27 cellular contexts compared by ENCODE assay signal in the genomic region with DNA sequence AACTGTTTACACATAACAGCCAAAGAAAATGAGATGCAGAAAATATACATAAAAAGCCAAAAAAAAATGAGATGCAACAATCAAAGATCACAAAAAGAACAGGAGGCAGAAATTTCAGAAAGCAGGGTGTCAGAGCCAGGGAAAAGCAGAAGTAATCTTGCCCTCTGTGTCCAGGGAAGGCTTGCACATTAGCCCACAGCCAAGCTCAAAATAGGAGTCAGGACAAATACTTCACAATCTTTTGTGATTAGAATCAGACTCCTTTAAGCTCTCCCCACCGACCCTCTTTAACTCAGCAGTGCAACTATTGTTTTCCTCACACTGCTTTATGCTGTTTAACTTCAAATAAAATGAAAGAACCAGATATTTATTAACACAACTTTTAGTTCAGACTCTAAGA. TPM values are rescaled to one million over a fixed set of nuclear protein-coding genes. Genes with fewer than 3 reads are reported as not detected.
DNase-seq lines count a peak whose midpoint lies in the region; ATAC-seq and TF ChIP-seq lines count a peak whose summit lies in the region.
"Had no signal": no experiment of that assay in that cellular context is flagged by ENCODE, and none has a peak within 500 bp of the region (broad histone marks: within the 10 kb centered on the region; RNA-seq: fewer than 3 reads in every experiment).

No MANE protein-coding gene starts in this region.

- H3K4me3 ChIP-seq in heart left ventricle (no peak overlapping the region), mesodermal cell (ENCODE audit: extremely low read depth, insufficient read depth, low read length, poor library complexity, severe bottlenecking) (no peak overlapping the region), upper lobe of right lung (no peak overlapping the region)
- H3K4me3 ChIP-seq: dorsolateral prefrontal cortex, left lung, SJSA1, smooth muscle cell had no signal

- H3K27me3 ChIP-seq in heart left ventricle: no peaks in the 10 kb centered on the region
- H3K27me3 ChIP-seq in upper lobe of right lung: no peaks in the 10 kb centered on the region
- H3K27me3 ChIP-seq: dorsolateral prefrontal cortex, left lung, SJSA1 had no signal

- TF ChIP-seq POLR2A in heart left ventricle (IDR thresholded peaks at IDR 0.05): no peak

- H3K9me3 ChIP-seq in heart left ventricle (no peaks in the 10 kb centered on the region), mesodermal cell (ENCODE audit: control insufficient read depth, low read length) (no peaks in the 10 kb centered on the region), upper lobe of right lung (no peaks in the 10 kb centered on the region)
- H3K9me3 ChIP-seq: left lung, SJSA1 had no signal

- DNase-seq in left ventricle myocardium superior (no peak), heart left ventricle (no peak), OCI-M1 (lab: John Stamatoyannopoulos, UW) (peak; percentile 27), upper lobe of right lung (no peak), NCI-H2227 treated with DMSO at 0.1 percent for 48 hours (lab: John Stamatoyannopoulos, UW) (no peak), cerebellar cortex (ENCODE audit: low spot score) (no peak), SHP77 treated with DMSO at 0.1 percent for 48 hours (lab: John Stamatoyannopoulos, UW) (no peak)
- DNase-seq: activated CD4-positive, alpha-beta T cell treated with anti-CD3 and anti-CD28 coated beads, Interleukin-2, amount 50 U/mL, for 48 hours; activated naive CD4-positive, alpha-beta T cell; activated T-cell treated with anti-CD3 and anti-CD28 coated beads, Interleukin-2, amount 50 U/mL, for 1 hour; amniotic stem cell; caudate nucleus; DMS153; dorsolateral prefrontal cortex; H7; KG1; left lung; NCI-H1092; NCI-H187 treated with DMSO at 0.1 percent for 48 hours; NCI-H226; NCI-H748 treated with DMSO at 0.1 percent for 48 hours; stimulated activated naive CD4-positive, alpha-beta T cell treated with Interleukin-2 at 50 U/mL for 16 hours had no signal

- peaks cover 0 to 20% (median 0%) of the 10 kb centered on the region in 12 donors for H3K4me1 ChIP-seq in heart left ventricle
- H3K4me1 ChIP-seq in mesodermal cell (ENCODE audit: control insufficient read depth, insufficient read depth, low read length, poor library complexity, severe bottlenecking): peaks cover 14% of the 10 kb centered on the region
- H3K4me1 ChIP-seq in upper lobe of right lung: no peaks in the 10 kb centered on the region
- H3K4me1 ChIP-seq: left lung, SJSA1 had no signal

- ATAC-seq in left ventricle myocardium superior (peak; percentile 38), heart left ventricle (no peak), upper lobe of right lung (peak; percentile 50)
- ATAC-seq: left lung, WTC11 had no signal

- 3 to 17% (median 15%) methylated on average over 1 of the region's 1 CpG for WGBS in heart left ventricle, 4 donors
- 43 to 100% methylated on average over 1 of the region's 1 CpG for WGBS in mesodermal cell (ENCODE audit: insufficient coverage in 2 of 2), 2 experiments

- TF ChIP-seq CTCF in heart left ventricle (IDR thresholded peaks at IDR 0.05) (no peak), upper lobe of right lung (IDR thresholded peaks at IDR 0.05) (no peak)

- intact Hi-C loops in left ventricle myocardium superior (cut with micrococcal nuclease) (no loop called here), heart left ventricle (cut with DNase I) (no loop called here), upper lobe of right lung (cut with DNase I) (no loop called here)

- peaks cover 0 to 88% (median 48%) of the 10 kb centered on the region in 9 donors for H3K36me3 ChIP-seq in heart left ventricle
- peaks cover 77% of the 10 kb centered on the region for H3K36me3 ChIP-seq in mesodermal cell (ENCODE audit: control insufficient read depth, insufficient read depth, low read length)
- peaks cover 88% of the 10 kb centered on the region for H3K36me3 ChIP-seq in upper lobe of right lung

- peak overlapping the region in 1 of 12 donors; percentile 24 for H3K27ac ChIP-seq in heart left ventricle
- peak overlapping the region; percentile 59 for H3K27ac ChIP-seq in mesodermal cell (ENCODE audit: low read depth, low read length, severe bottlenecking)
- H3K27ac ChIP-seq in upper lobe of right lung: no peak overlapping the region
- H3K27ac ChIP-seq: left lung, SJSA1 had no signal

RNA-seq across cellular contexts. Expression of a gene that starts 34.6 kb away (rescaled TPM):
- total RNA-seq in left ventricle myocardium superior (83.2 TPM), heart left ventricle (100 to 1,000 TPM in 1 of 9 donors, 10 to 100 TPM in 8; 58.4 to 101 (median 78.0) TPM), upper lobe of right lung (39.0 TPM)
- polyA plus RNA-seq in heart left ventricle: 100 to 1,000 TPM in 1 of 2 donors, 10 to 100 TPM in 1; 51.6 to 124 TPM
- 20.6 TPM for polyA plus RNA-seq in mesodermal cell (2013, experiment 1 of 2)
- 18.0 TPM for polyA plus RNA-seq in mesodermal cell (2013, experiment 2 of 2)
- total RNA-seq: G401 had no signal

RNA-seq across cellular contexts. Expression of a gene that starts 46.7 kb away (rescaled TPM):
- total RNA-seq in left ventricle myocardium superior (13.7 TPM), heart left ventricle (10 to 100 TPM in 8 of 9 donors, 1 to 10 TPM in 1; 8.9 to 22.4 (median 15.1) TPM), upper lobe of right lung (57.7 TPM)
- 10 to 100 TPM in 1 of 2 donors, 1 to 10 TPM in 1; 6.5 to 12.1 TPM for polyA plus RNA-seq in heart left ventricle
- 43.8 TPM for polyA plus RNA-seq in mesodermal cell (2013, experiment 1 of 2)
- polyA plus RNA-seq in mesodermal cell (2013, experiment 2 of 2): 48.0 TPM

Comparison
In these comparisons a context has a peak if more than half of its experiments do, and no peak if none do; other contexts are left out.
1. ATAC-seq: peak in left ventricle myocardium superior (single experiment) and upper lobe of right lung (single experiment); none in heart left ventricle (0 of 4).